ENCODE assay signal across 21 cellular contexts in the genomic region with DNA sequence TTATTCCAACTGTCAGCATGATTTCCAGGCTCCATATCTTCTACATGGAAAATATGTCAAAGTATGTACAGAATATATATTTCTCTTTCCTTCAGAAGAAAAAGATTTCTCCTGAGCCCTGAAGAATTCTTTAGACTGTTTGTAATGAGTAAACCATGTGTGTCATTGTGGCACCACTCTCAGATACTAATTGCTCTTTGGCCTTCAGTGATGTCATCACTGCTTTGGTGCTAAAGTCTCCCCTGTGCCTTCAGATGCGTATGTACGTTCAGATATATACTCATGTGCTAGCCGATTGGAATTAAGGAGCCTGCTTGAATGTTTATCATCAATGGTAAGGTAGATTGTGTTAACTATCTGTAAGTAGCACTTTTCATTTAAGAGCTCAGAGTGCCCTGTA. TPM values are rescaled to one million over a fixed set of nuclear protein-coding genes. Genes with fewer than 3 reads are reported as not detected.
"Had no signal": no experiment of that assay in that cellular context is flagged by ENCODE, and none has a peak within 500 bp of the region (broad histone marks: within the 10 kb centered on the region; RNA-seq: fewer than 3 reads in every experiment).

No MANE protein-coding gene starts in this region.

- H3K27ac ChIP-seq: adrenal gland, colonic mucosa, esophagus squamous epithelium, lower lobe of right lung, neutrophil, thyroid gland had no signal

- H3K4me1 ChIP-seq: lower lobe of right lung had no signal

- H3K9me3 ChIP-seq: adrenal gland, colonic mucosa, esophagus squamous epithelium, lower lobe of right lung, neutrophil, thyroid gland had no signal

- H3K27me3 ChIP-seq: adrenal gland, colonic mucosa, esophagus squamous epithelium, neutrophil, thyroid gland had no signal

- DNase-seq: activated CD4-positive, alpha-beta T cell treated with anti-CD3 and anti-CD28 coated beads, Interleukin-2, amount 50 U/mL, for 1 hour; colonic mucosa; esophagus squamous epithelium; lower lobe of right lung; midbrain; naive thymus-derived CD4-positive, alpha-beta T cell; posterior cingulate gyrus; stimulated activated CD4-positive, alpha-beta T cell treated with anti-CD3 and anti-CD28 coated beads, Interleukin-15, amount 100 ng/mL, for 24 hours; stimulated activated CD4-positive, alpha-beta T cell treated with anti-CD3 and anti-CD28 coated beads, Interleukin-4, amount 100 ng/mL, for 1 hour; stimulated activated naive B cell treated with anti-CD40 and anti-IgM and Interleukin-4, amounts not matched to agents 10 μg/mL and 1 μg/mL and 100 μg/mL, for 72 hours; thyroid gland had no signal

- H3K4me3 ChIP-seq: adrenal gland, colonic mucosa, esophagus squamous epithelium, lower lobe of right lung, thyroid gland had no signal

- ATAC-seq: lower lobe of right lung; naive thymus-derived CD4-positive, alpha-beta T cell; stimulated activated naive B cell treated with anti-CD40 and anti-IgM and Interleukin-4, amounts not matched to agents 10 μg/mL and 1 μg/mL and 100 μg/mL, for 72 hours had no signal

RNA-seq across cellular contexts. Expression of gene HTR6, which starts 41.2 kb away (rescaled TPM):
- total RNA-seq: activated CD8-positive, alpha-beta memory T cell treated with anti-CD3 and anti-CD28 coated beads for 36 hours; activated T-helper 2 cell treated with anti-CD3 and anti-CD28 coated beads, Interferon-gamma antibody, Interleukin-2, Interleukin-4, amounts not matched to agents 10 μg/mL and 5 μg/mL and 100 μg/mL, durations not matched to agents 14 hours and 24 hours and 36 hours; adrenal gland; cardiac septum; colonic mucosa; esophagus squamous epithelium; fibroblast of villous mesenchyme; glomerular endothelial cell; kidney epithelial cell; lower lobe of right lung; skeletal muscle tissue; thyroid gland; urinary bladder had no signal
- polyA plus RNA-seq: adrenal gland, urinary bladder had no signal
